Comparison of ENCODE assay signal across 2 cellular contexts in genomic region chr21:29649370-29649963, GRCh38.
TF ChIP-seq lines count a peak whose summit lies in the region.

No MANE protein-coding gene starts in this region.

TF ChIP-seq in HepG2, 621 proteins besides CTCF, POLR2A, EP300 and RAD21:
- TF ChIP-seq ZBED4 (CRISPR knock-in tag; IDR thresholded peaks at IDR 0.05; ENCODE audit: borderline replicate concordance) (no peak), SAP130 (CRISPR knock-in tag; IDR thresholded peaks at IDR 0.05; ENCODE audit: low read depth) (no peak), NFE2L1 (CRISPR knock-in tag; IDR thresholded peaks at IDR 0.05; ENCODE audit: borderline replicate concordance) (no peak), NFKBIZ (CRISPR knock-in tag; IDR thresholded peaks at IDR 0.05) (no peak), SAFB2 (CRISPR knock-in tag; IDR thresholded peaks at IDR 0.05; ENCODE audit: borderline replicate concordance, low read depth) (no peak), ZNF878 (CRISPR knock-in tag; IDR thresholded peaks at IDR 0.05) (no peak), POGZ (CRISPR knock-in tag; IDR thresholded peaks at IDR 0.05) (no peak)
- TF ChIP-seq, protein P1, sequence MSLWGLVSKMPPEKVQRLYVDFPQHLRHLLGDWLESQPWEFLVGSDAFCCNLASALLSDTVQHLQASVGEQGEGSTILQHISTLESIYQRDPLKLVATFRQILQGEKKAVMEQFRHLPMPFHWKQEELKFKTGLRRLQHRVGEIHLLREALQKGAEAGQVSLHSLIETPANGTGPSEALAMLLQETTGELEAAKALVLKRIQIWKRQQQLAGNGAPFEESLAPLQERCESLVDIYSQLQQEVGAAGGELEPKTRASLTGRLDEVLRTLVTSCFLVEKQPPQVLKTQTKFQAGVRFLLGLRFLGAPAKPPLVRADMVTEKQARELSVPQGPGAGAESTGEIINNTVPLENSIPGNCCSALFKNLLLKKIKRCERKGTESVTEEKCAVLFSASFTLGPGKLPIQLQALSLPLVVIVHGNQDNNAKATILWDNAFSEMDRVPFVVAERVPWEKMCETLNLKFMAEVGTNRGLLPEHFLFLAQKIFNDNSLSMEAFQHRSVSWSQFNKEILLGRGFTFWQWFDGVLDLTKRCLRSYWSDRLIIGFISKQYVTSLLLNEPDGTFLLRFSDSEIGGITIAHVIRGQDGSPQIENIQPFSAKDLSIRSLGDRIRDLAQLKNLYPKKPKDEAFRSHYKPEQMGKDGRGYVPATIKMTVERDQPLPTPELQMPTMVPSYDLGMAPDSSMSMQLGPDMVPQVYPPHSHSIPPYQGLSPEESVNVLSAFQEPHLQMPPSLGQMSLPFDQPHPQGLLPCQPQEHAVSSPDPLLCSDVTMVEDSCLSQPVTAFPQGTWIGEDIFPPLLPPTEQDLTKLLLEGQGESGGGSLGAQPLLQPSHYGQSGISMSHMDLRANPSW (CRISPR knock-in tag; IDR thresholded peaks at IDR 0.05; ENCODE audit: borderline replicate concordance) = no peak
- TF ChIP-seq, protein P2, sequence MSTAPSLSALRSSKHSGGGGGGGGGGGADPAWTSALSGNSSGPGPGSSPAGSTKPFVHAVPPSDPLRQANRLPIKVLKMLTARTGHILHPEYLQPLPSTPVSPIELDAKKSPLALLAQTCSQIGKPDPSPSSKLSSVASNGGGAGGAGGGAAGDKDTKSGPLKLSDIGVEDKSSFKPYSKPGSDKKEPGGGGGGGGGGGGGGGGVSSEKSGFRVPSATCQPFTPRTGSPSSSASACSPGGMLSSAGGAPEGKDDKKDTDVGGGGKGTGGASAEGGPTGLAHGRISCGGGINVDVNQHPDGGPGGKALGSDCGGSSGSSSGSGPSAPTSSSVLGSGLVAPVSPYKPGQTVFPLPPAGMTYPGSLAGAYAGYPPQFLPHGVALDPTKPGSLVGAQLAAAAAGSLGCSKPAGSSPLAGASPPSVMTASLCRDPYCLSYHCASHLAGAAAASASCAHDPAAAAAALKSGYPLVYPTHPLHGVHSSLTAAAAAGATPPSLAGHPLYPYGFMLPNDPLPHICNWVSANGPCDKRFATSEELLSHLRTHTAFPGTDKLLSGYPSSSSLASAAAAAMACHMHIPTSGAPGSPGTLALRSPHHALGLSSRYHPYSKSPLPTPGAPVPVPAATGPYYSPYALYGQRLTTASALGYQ (CRISPR knock-in tag; IDR thresholded peaks at IDR 0.05) = no peak
TF ChIP-seq in HepG2: peak in this region for 0.

TF ChIP-seq in K562, 482 proteins besides CTCF, POLR2A, EP300 and RAD21 (continued from another document and continues in another):
- TF ChIP-seq CHD7 (IDR thresholded peaks at IDR 0.05; ENCODE audit: low read depth, low read length) = no peak
- TF ChIP-seq TGIF2 (CRISPR knock-in tag; IDR thresholded peaks at IDR 0.05) = no peak
- TF ChIP-seq, protein P3, sequence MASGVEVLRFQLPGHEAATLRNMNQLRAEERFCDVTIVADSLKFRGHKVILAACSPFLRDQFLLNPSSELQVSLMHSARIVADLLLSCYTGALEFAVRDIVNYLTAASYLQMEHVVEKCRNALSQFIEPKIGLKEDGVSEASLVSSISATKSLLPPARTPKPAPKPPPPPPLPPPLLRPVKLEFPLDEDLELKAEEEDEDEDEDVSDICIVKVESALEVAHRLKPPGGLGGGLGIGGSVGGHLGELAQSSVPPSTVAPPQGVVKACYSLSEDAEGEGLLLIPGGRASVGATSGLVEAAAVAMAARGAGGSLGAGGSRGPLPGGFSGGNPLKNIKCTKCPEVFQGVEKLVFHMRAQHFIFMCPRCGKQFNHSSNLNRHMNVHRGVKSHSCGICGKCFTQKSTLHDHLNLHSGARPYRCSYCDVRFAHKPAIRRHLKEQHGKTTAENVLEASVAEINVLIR (CRISPR knock-in tag; IDR thresholded peaks at IDR 0.05) = peak; percentile 73
- TF ChIP-seq KLF13 (tag; IDR thresholded peaks at IDR 0.05; ENCODE audit: borderline replicate concordance, low read depth) = no peak; the same call in 1 of the 2 replicates
- TF ChIP-seq NEUROD1 (IDR thresholded peaks at IDR 0.05; ENCODE audit: borderline replicate concordance, low read depth, low read length, partially characterized antibody) = peak; percentile 96
- TF ChIP-seq, protein P4, sequence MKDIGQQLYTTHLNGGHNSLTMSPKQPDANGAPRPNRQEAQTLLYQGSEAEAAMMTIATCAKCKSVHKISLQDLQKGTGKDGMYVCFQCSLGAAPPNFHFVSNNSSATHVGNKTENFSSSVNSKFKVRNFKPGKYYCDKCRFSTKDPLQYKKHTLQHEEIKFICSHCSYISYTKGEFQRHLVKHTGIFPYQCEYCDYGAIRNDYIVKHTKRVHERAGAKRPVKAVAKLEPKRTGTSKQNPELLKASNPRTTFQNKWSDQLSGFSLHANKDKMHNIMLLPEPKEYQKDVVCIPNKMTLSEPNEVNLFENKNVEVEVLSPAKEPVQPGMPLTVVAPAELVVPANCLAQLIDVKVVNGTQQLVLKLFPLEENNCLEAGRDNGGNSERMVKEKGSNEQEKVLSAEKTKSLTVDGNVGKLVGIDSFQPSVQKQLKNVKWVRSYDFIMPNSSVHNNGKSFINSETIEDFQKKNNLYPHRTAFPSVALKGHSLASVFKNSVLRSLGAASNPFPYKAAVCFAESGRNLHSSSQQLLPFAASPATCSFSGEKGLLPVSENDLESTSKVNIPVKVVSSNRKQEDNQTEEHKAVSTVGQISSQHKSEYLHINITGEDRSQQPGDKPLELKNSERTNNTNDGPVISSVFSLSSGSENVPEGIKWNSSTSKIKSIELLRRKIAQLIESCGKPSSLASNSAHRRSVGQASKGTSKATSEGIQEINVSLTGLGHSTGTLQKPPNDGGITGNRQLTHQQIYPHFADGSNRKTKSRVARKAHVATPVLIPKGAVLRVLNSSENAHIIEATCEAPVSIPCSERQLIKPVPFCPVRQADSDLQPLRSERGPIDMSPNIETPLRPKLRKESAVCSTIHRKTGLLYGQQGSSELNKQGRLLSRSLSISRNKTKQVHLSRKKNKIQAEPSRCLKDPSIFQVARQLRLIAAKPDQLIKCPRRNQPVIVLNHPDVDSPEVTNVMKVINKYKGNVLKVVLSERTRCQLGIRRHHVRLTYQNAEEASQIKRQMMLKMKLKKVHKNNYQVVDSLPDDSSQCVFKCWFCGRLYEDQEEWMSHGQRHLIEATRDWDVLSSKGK (CRISPR knock-in tag; IDR thresholded peaks at IDR 0.05) = no peak
- TF ChIP-seq USF2 (CRISPR knock-in tag; IDR thresholded peaks at IDR 0.05) = no peak
- TF ChIP-seq BACH1 (tag; IDR thresholded peaks at IDR 0.05) = peak; percentile 73
- TF ChIP-seq, protein P5, sequence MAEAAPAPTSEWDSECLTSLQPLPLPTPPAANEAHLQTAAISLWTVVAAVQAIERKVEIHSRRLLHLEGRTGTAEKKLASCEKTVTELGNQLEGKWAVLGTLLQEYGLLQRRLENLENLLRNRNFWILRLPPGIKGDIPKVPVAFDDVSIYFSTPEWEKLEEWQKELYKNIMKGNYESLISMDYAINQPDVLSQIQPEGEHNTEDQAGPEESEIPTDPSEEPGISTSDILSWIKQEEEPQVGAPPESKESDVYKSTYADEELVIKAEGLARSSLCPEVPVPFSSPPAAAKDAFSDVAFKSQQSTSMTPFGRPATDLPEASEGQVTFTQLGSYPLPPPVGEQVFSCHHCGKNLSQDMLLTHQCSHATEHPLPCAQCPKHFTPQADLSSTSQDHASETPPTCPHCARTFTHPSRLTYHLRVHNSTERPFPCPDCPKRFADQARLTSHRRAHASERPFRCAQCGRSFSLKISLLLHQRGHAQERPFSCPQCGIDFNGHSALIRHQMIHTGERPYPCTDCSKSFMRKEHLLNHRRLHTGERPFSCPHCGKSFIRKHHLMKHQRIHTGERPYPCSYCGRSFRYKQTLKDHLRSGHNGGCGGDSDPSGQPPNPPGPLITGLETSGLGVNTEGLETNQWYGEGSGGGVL (CRISPR knock-in tag; IDR thresholded peaks at IDR 0.05) = no peak
- TF ChIP-seq, protein P6, sequence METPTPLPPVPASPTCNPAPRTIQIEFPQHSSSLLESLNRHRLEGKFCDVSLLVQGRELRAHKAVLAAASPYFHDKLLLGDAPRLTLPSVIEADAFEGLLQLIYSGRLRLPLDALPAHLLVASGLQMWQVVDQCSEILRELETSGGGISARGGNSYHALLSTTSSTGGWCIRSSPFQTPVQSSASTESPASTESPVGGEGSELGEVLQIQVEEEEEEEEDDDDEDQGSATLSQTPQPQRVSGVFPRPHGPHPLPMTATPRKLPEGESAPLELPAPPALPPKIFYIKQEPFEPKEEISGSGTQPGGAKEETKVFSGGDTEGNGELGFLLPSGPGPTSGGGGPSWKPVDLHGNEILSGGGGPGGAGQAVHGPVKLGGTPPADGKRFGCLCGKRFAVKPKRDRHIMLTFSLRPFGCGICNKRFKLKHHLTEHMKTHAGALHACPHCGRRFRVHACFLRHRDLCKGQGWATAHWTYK (CRISPR knock-in tag; IDR thresholded peaks at IDR 0.05) = no peak
- no peak for TF ChIP-seq ZNF561 (CRISPR knock-in tag; conservative IDR thresholded peaks at IDR 0.05)
- TF ChIP-seq, protein P7, sequence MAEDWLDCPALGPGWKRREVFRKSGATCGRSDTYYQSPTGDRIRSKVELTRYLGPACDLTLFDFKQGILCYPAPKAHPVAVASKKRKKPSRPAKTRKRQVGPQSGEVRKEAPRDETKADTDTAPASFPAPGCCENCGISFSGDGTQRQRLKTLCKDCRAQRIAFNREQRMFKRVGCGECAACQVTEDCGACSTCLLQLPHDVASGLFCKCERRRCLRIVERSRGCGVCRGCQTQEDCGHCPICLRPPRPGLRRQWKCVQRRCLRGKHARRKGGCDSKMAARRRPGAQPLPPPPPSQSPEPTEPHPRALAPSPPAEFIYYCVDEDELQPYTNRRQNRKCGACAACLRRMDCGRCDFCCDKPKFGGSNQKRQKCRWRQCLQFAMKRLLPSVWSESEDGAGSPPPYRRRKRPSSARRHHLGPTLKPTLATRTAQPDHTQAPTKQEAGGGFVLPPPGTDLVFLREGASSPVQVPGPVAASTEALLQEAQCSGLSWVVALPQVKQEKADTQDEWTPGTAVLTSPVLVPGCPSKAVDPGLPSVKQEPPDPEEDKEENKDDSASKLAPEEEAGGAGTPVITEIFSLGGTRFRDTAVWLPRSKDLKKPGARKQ (CRISPR knock-in tag; IDR thresholded peaks at IDR 0.05) = no peak
- TF ChIP-seq GTF2F1 (IDR thresholded peaks at IDR 0.05; ENCODE audit: low read depth, low read length) = no peak
- no peak for TF ChIP-seq RHOXF2B (CRISPR knock-in tag; conservative IDR thresholded peaks at IDR 0.05)
- no peak for TF ChIP-seq SRF (CRISPR knock-in tag; IDR thresholded peaks at IDR 0.05)
- no peak for TF ChIP-seq ZNF780A (CRISPR knock-in tag; IDR thresholded peaks at IDR 0.05)
- no peak for TF ChIP-seq ADNP (tag; IDR thresholded peaks at IDR 0.05)
- TF ChIP-seq SNIP1 (IDR thresholded peaks at IDR 0.05; ENCODE audit: low read depth) = no peak
